19 cellular contexts compared by ENCODE assay signal in the genomic region with DNA sequence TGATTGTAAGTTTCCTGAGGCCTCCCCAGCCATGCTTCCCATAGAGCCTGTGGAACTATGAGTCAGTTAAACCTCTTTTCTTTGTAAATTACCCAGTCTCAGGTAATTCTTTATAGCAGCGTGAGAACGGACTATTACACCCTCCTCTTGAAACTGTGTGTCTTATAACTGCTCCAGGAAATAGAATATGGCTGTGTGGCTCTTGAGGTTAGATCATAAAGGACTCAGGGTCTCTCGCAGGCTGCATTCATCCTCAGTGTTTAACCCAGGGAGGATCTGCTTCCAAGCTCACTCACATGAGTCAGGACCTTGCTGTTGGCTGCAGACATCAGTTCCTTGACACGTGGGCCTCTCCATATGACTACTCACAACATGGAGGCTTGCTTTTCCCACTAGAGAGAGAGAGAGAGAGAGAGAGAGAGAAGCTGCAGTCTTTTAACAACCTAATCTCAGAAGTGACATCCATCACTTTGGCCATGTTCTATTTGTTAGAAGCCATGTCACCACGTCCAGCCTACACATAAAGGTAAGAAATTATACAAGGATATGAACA.
"Had no signal": no experiment of that assay in that cellular context is flagged by ENCODE, and none has a peak within 500 bp of the region (broad histone marks: within the 10 kb centered on the region; RNA-seq: fewer than 3 reads in every experiment).

No MANE protein-coding gene starts in this region.

- H3K4me3 ChIP-seq: gastrocnemius medialis, heart left ventricle, lung, right lobe of liver, tibial artery, vagina had no signal

- ATAC-seq: gastrocnemius medialis, heart left ventricle, left cardiac atrium, right lobe of liver had no signal

- DNase-seq: activated CD4-positive, alpha-beta memory T cell treated with anti-CD3 and anti-CD28 coated beads, Interleukin-2, amount 10 ng/mL, durations not matched to agents 7 days and 5 days; activated CD4-positive, alpha-beta T cell treated with anti-CD3 and anti-CD28 coated beads for 4 hours; activated CD8-positive, alpha-beta memory T cell treated with anti-CD3 and anti-CD28 coated beads, Interleukin-2, amount 50 U/mL, for 4 hours; activated effector memory CD4-positive, alpha-beta T cell treated with anti-CD3 and anti-CD28 coated beads, Interleukin-2, amount 50 U/mL, for 16 hours; activated T-cell treated with anti-CD3 and anti-CD28 coated beads, Interleukin-2, amount 50 U/mL, for 48 hours; aorta; effector memory CD4-positive, alpha-beta T cell; gastrocnemius medialis; heart left ventricle; left cardiac atrium; right lobe of liver; tibial artery had no signal

- H3K4me3 Mint-ChIP-seq: activated CD4-positive, alpha-beta memory T cell treated with anti-CD3 and anti-CD28 coated beads, Interleukin-2, amount 10 ng/mL, durations not matched to agents 7 days and 5 days; activated naive CD8-positive, alpha-beta T cell; dendritic cell treated with granulocyte-macrophage colony-stimulating factor and Interleukin-4, amounts not matched to agents 40 ng/mL and 50 ng/mL, for 4 days; mesothelial cell of epicardium; neural crest cell; T-helper 1 cell treated with Interleukin-12 subunit alpha and Interleukin-12 subunit beta and Interleukin-4 antibody, amounts not matched to agents 30 μg/mL and 1 μg/mL, for 36 hours had no signal

- H3K4me1 Mint-ChIP-seq: activated CD4-positive, alpha-beta memory T cell treated with anti-CD3 and anti-CD28 coated beads, Interleukin-2, amount 10 ng/mL, durations not matched to agents 7 days and 5 days had no signal

- H3K9me3 ChIP-seq: gastrocnemius medialis, right lobe of liver, vagina had no signal

- H3K27ac ChIP-seq: gastrocnemius medialis, heart left ventricle, right lobe of liver, tibial artery, vagina had no signal

- H3K27me3 ChIP-seq: gastrocnemius medialis, heart left ventricle, right lobe of liver, tibial artery, vagina had no signal

- H3K36me3 Mint-ChIP-seq: activated naive CD8-positive, alpha-beta T cell had no signal

- H3K36me3 ChIP-seq: gastrocnemius medialis, heart left ventricle, right lobe of liver, tibial artery, vagina had no signal

- H3K27me3 Mint-ChIP-seq: activated naive CD8-positive, alpha-beta T cell; dendritic cell treated with granulocyte-macrophage colony-stimulating factor and Interleukin-4, amounts not matched to agents 40 ng/mL and 50 ng/mL, for 4 days had no signal

- H3K9me3 Mint-ChIP-seq: activated CD4-positive, alpha-beta memory T cell treated with anti-CD3 and anti-CD28 coated beads, Interleukin-2, amount 10 ng/mL, durations not matched to agents 7 days and 5 days had no signal

- H3K4me1 ChIP-seq: right lobe of liver had no signal

- H3K27ac Mint-ChIP-seq: activated CD4-positive, alpha-beta memory T cell treated with anti-CD3 and anti-CD28 coated beads, Interleukin-2, amount 10 ng/mL, durations not matched to agents 7 days and 5 days; activated naive CD8-positive, alpha-beta T cell; dendritic cell treated with granulocyte-macrophage colony-stimulating factor and Interleukin-4, amounts not matched to agents 40 ng/mL and 50 ng/mL, for 4 days; mesothelial cell of epicardium; T-helper 1 cell treated with Interleukin-12 subunit alpha and Interleukin-12 subunit beta and Interleukin-4 antibody, amounts not matched to agents 30 μg/mL and 1 μg/mL, for 36 hours had no signal
